ENCODE assay signal across 16 cellular contexts in the genomic region with DNA sequence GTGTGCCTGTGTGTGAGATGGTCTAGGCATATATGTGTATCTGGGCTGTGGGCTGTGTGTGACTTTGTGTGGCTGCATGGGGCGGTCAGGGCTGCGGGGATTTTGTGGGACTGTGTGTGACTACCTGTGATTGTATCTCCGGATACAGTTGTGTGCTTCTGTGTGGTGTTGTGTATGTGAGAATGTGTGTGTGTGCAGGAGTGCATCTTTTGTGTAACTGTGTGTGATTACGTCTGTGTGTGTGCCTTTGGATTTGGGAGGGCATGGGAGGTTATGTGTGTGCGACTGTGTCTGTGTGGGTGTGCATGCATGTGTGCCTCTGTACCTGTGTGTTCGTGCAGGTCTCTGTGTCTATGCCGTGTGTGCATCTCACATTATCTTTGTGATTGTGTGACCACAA. TPM values are rescaled to one million over a fixed set of nuclear protein-coding genes. Genes with fewer than 3 reads are reported as not detected.
DNase-seq lines count a peak whose midpoint lies in the region; ATAC-seq and TF ChIP-seq lines count a peak whose summit lies in the region.
"Had no signal": no experiment of that assay in that cellular context is flagged by ENCODE, and none has a peak within 500 bp of the region (broad histone marks: within the 10 kb centered on the region; RNA-seq: fewer than 3 reads in every experiment).

No MANE protein-coding gene starts in this region.

- H3K27ac ChIP-seq in ACC112 (ENCODE audit: low read depth, low read length), result peak overlapping the region; percentile 87; the same call in 1 of the 2 replicates
- peak overlapping the region; percentile 97 for H3K27ac ChIP-seq in RWPE2 (ENCODE audit: poor library complexity, severe bottlenecking)
- H3K27ac ChIP-seq in lower lobe of right lung, result peak overlapping the region; percentile 73
- peak overlapping the region in 14 of 21 experiments; percentile 16 to 91 (median 88) for H3K27ac ChIP-seq in skin epidermis
- H3K27ac ChIP-seq: parathyroid adenoma, SK-N-MC had no signal

- H3K4me1 ChIP-seq in ACC112 (ENCODE audit: control insufficient read depth, insufficient read depth, low read length, unreplicated experiment), result peaks cover 33% of the 10 kb centered on the region
- H3K4me1 ChIP-seq in RWPE2 (ENCODE audit: insufficient read depth, poor library complexity, severe bottlenecking), result peaks cover 16% of the 10 kb centered on the region
- peaks cover 70% of the 10 kb centered on the region for H3K4me1 ChIP-seq in lower lobe of right lung

- POLR2A ChIA-PET in activated CD8-positive, alpha-beta T cell treated with anti-CD3 and anti-CD28 coated beads for 36 hours (lab: Charles Lee), result interaction anchor here (0.7 kb wide), 1 partner anchor 17 kb away, joined by 3 read pairs; no protein-coding TSS in a partner anchor

- no peak overlapping the region for H2AFZ ChIP-seq in ACC112 (ENCODE audit: low read length, unreplicated experiment)
- H2AFZ ChIP-seq: parathyroid adenoma had no signal

- intact Hi-C loops in lower lobe of right lung (cut with DNase I), result no loop called here
- intact Hi-C loops in activated CD8-positive, alpha-beta T cell treated with anti-CD3 and anti-CD28 coated beads for 36 hours (cut with micrococcal nuclease), result no loop called here

- CTCF ChIA-PET in activated CD8-positive, alpha-beta T cell treated with anti-CD3 and anti-CD28 coated beads for 36 hours (lab: Charles Lee), result no interaction called here

- H3K4me3 Mint-ChIP-seq in activated CD8-positive, alpha-beta T cell treated with anti-CD3 and anti-CD28 coated beads for 36 hours, result no peak overlapping the region
- H3K4me3 Mint-ChIP-seq: dendritic cell treated with granulocyte-macrophage colony-stimulating factor and Interleukin-4, amounts not matched to agents 40 ng/mL and 50 ng/mL, for 4 days had no signal

- DNase-seq in RWPE2 (ENCODE audit: low spot score) (no peak), lower lobe of right lung (no peak), NOMO-1 (lab: John Stamatoyannopoulos, UW; ENCODE audit: unreplicated experiment in 2 of 2) (no peak)
- DNase-seq in central memory CD4-positive, alpha-beta T cell, result no peak
- DNase-seq in activated CD8-positive, alpha-beta T cell treated with anti-CD3 and anti-CD28 coated beads for 36 hours, result no peak
- DNase-seq: activated effector memory CD4-positive, alpha-beta T cell treated with Interleukin-2 at 50 U/mL for 16 hours; AML-193; anterior cingulate cortex; mesendoderm; NCI-H1105 had no signal

- TF ChIP-seq CTCF in RWPE2 (IDR thresholded peaks at IDR 0.05; ENCODE audit: poor library complexity, severe bottlenecking) (no peak), lower lobe of right lung (IDR thresholded peaks at IDR 0.05) (no peak)
- no peak for TF ChIP-seq CTCF in activated CD8-positive, alpha-beta T cell treated with anti-CD3 and anti-CD28 coated beads for 36 hours (IDR thresholded peaks at IDR 0.05)

- no peaks in the 10 kb centered on the region for H3K36me3 Mint-ChIP-seq in activated CD8-positive, alpha-beta T cell treated with anti-CD3 and anti-CD28 coated beads for 36 hours (ENCODE audit: low read depth)

- H3K4me3 ChIP-seq in ACC112 (ENCODE audit: low read depth, low read length), result no peak overlapping the region
- no peak overlapping the region for H3K4me3 ChIP-seq in RWPE2 (ENCODE audit: severe bottlenecking)
- peak overlapping the region; percentile 31 for H3K4me3 ChIP-seq in lower lobe of right lung
- no peak overlapping the region for H3K4me3 ChIP-seq in skin epidermis
- H3K4me3 ChIP-seq: SK-N-MC had no signal

- H3K27me3 ChIP-seq in ACC112 (ENCODE audit: insufficient read depth, low read length) (no peaks in the 10 kb centered on the region), RWPE2 (ENCODE audit: insufficient read depth, poor library complexity, severe bottlenecking) (no peaks in the 10 kb centered on the region), lower lobe of right lung (ENCODE audit: low read depth) (no peaks in the 10 kb centered on the region)

- H3K27me3 Mint-ChIP-seq in activated CD8-positive, alpha-beta T cell treated with anti-CD3 and anti-CD28 coated beads for 36 hours, result peaks cover 22% of the 10 kb centered on the region

- H3K4me1 Mint-ChIP-seq in activated CD8-positive, alpha-beta T cell treated with anti-CD3 and anti-CD28 coated beads for 36 hours (ENCODE audit: low read depth), result no peaks in the 10 kb centered on the region

- no peaks in the 10 kb centered on the region for H3K9me3 Mint-ChIP-seq in activated CD8-positive, alpha-beta T cell treated with anti-CD3 and anti-CD28 coated beads for 36 hours
- H3K9me3 Mint-ChIP-seq: dendritic cell treated with granulocyte-macrophage colony-stimulating factor and Interleukin-4, amounts not matched to agents 40 ng/mL and 50 ng/mL, for 4 days had no signal

- H3K9me3 ChIP-seq in RWPE2 (ENCODE audit: severe bottlenecking) (no peaks in the 10 kb centered on the region), lower lobe of right lung (no peaks in the 10 kb centered on the region)

- H3K79me2 ChIP-seq in ACC112 (ENCODE audit: control insufficient read depth, insufficient read depth, low read length, unreplicated experiment), result peaks cover 38% of the 10 kb centered on the region
- H3K79me2 ChIP-seq: parathyroid adenoma had no signal

- H3K27ac Mint-ChIP-seq in activated CD8-positive, alpha-beta T cell treated with anti-CD3 and anti-CD28 coated beads for 36 hours, result no peak overlapping the region
- H3K27ac Mint-ChIP-seq: dendritic cell treated with granulocyte-macrophage colony-stimulating factor and Interleukin-4, amounts not matched to agents 40 ng/mL and 50 ng/mL, for 4 days had no signal

- H3K36me3 ChIP-seq in ACC112 (ENCODE audit: insufficient read depth, low read length) (peaks cover 8% of the 10 kb centered on the region; the same call in 1 of the 2 replicates), RWPE2 (ENCODE audit: low read depth) (peaks cover 75% of the 10 kb centered on the region), lower lobe of right lung (peaks cover 35% of the 10 kb centered on the region)

- ATAC-seq in RWPE2 (ENCODE audit: low read depth) (no peak), lower lobe of right lung (no peak), HG03108 (IDR thresholded peaks at IDR 0.05; ENCODE audit: unreplicated experiment) (no peak)
- ATAC-seq in activated CD8-positive, alpha-beta T cell treated with anti-CD3 and anti-CD28 coated beads for 36 hours, result no peak

RNA-seq across cellular contexts. Expression of a gene that starts 7.4 kb away (rescaled TPM):
- total RNA-seq in lower lobe of right lung, result 148 TPM
- 1 to 10 TPM; 1.1 to 1.4 TPM for total RNA-seq in activated CD8-positive, alpha-beta T cell treated with anti-CD3 and anti-CD28 coated beads for 36 hours

RNA-seq across cellular contexts. Expression of a gene that starts 24.7 kb away (rescaled TPM):
- 282 TPM for total RNA-seq in lower lobe of right lung
- 100 to 1,000 TPM; 300 to 301 TPM for total RNA-seq in activated CD8-positive, alpha-beta T cell treated with anti-CD3 and anti-CD28 coated beads for 36 hours

RNA-seq across cellular contexts. Expression of a gene that starts 57.8 kb away (rescaled TPM):
- 247 TPM for total RNA-seq in lower lobe of right lung
- 100 to 1,000 TPM; 105 to 106 TPM for total RNA-seq in activated CD8-positive, alpha-beta T cell treated with anti-CD3 and anti-CD28 coated beads for 36 hours

Comparison
In these comparisons a context has a peak if more than half of its experiments do, and no peak if none do; other contexts are left out.
1. RNA of a gene that starts 7.4 kb away (total RNA-seq): 148 TPM in lower lobe of right lung (single experiment); 1.1 to 1.4 TPM in activated CD8-positive, alpha-beta T cell treated with anti-CD3 and anti-CD28 coated beads for 36 hours; every median in the first group is over 10 times any median in the second.
2. Peak in every context shown above with its lines, with median percentiles within 50 percentile points of each other: H3K27ac ChIP-seq.